23 cellular contexts compared by ENCODE assay signal in genomic region chr16:49742428-49743205, GRCh38.
DNase-seq lines count a peak whose midpoint lies in the region; ATAC-seq, FAIRE-seq and TF ChIP-seq lines count a peak whose summit lies in the region.
"Had no signal": no experiment of that assay in that cellular context is flagged by ENCODE, and none has a peak within 500 bp of the region (broad histone marks: within the 10 kb centered on the region; RNA-seq: fewer than 3 reads in every experiment).

No MANE protein-coding gene starts in this region.

- TF ChIP-seq RAD21 in HepG2 (CRISPR knock-in tag; IDR thresholded peaks at IDR 0.05), result no peak

- H2AFZ ChIP-seq in HepG2 (ENCODE audit: low read length), result no peak overlapping the region

- H3K4me3 ChIP-seq in HepG2 (replicated peaks in 1 of 3; ENCODE audit: insufficient read depth in 1 of 3, low read depth in 2 of 3, low read length in 3 of 3) (no peak overlapping the region), right lobe of liver (no peak overlapping the region)
- H3K4me3 ChIP-seq: BLaER1, HAP-1 had no signal

- intact Hi-C loops in HepG2 (cut with micrococcal nuclease; ENCODE audit: unreplicated experiment), result no loop called here
- intact Hi-C loops in right lobe of liver (cut with DNase I), result no loop called here

- TF ChIP-seq EP300 in HepG2 (IDR thresholded peaks at IDR 0.05; ENCODE audit: low read depth in 2 of 2, low read length in 2 of 2), result no peak
- TF ChIP-seq EP300 in HepG2 (CRISPR knock-in tag; IDR thresholded peaks at IDR 0.05; ENCODE audit: borderline replicate concordance), result no peak

- H4K20me1 ChIP-seq in HepG2 (ENCODE audit: insufficient read depth, low read length), result peaks cover 3% of the 10 kb centered on the region; the same call in 1 of the 2 replicates
- H4K20me1 ChIP-seq: BLaER1 had no signal

- no peak for FAIRE-seq in HepG2 (lab: Jason Lieb, UNC)

- H3K27ac Mint-ChIP-seq in nephron (peak overlapping the region; percentile 70 to 91 (median 90)), type B pancreatic cell (peak overlapping the region; percentile 1)
- H3K27ac Mint-ChIP-seq: CD4-positive, CD25-positive, alpha-beta regulatory T cell had no signal

- H3K4me1 ChIP-seq in HepG2 (ENCODE audit: insufficient read depth, low read length) (no peaks in the 10 kb centered on the region), right lobe of liver (no peaks in the 10 kb centered on the region)
- H3K4me1 ChIP-seq: HAP-1 had no signal

- H3K4me3 Mint-ChIP-seq in nephron (peak overlapping the region in 1 of 3 experiments; percentile 51), type B pancreatic cell (peak overlapping the region; percentile 23)
- H3K4me3 Mint-ChIP-seq: CD4-positive, CD25-positive, alpha-beta regulatory T cell had no signal

- H3K27me3 Mint-ChIP-seq in nephron (ENCODE audit: low read depth) (peaks cover 4% of the 10 kb centered on the region), type B pancreatic cell (peaks cover 2% of the 10 kb centered on the region)

- no peak overlapping the region for H3K4me2 ChIP-seq in HepG2 (ENCODE audit: low read depth, low read length)
- H3K4me2 ChIP-seq: BLaER1 had no signal

- no peak for ATAC-seq in HepG2
- ATAC-seq in right lobe of liver, result no peak
- no peak for ATAC-seq in GM18909 (IDR thresholded peaks at IDR 0.05; ENCODE audit: poor library complexity, unreplicated experiment)

- POLR2A ChIA-PET in HepG2 (lab: Yijun Ruan, JAX), result no interaction called here

- H3K9me3 Mint-ChIP-seq in nephron (no peaks in the 10 kb centered on the region), type B pancreatic cell (no peaks in the 10 kb centered on the region)
- H3K9me3 Mint-ChIP-seq: CD4-positive, CD25-positive, alpha-beta regulatory T cell had no signal

- H3K79me2 ChIP-seq in HepG2 (ENCODE audit: insufficient read depth, low read length), result no peaks in the 10 kb centered on the region

- no peaks in the 10 kb centered on the region for H3K9me3 ChIP-seq in HepG2 (ENCODE audit: low read length)
- no peaks in the 10 kb centered on the region for H3K9me3 ChIP-seq in right lobe of liver
- H3K9me3 ChIP-seq: BLaER1, HAP-1 had no signal

- H3K4me1 Mint-ChIP-seq in nephron (peaks cover 50% of the 10 kb centered on the region), type B pancreatic cell (ENCODE audit: unreplicated experiment) (peaks cover 47% of the 10 kb centered on the region)
- H3K4me1 Mint-ChIP-seq: CD4-positive, CD25-positive, alpha-beta regulatory T cell had no signal

- DNase-seq in HepG2 (ENCODE audit: low spot score), result no peak
- no peak for DNase-seq in right lobe of liver
- peak; percentile 23 for DNase-seq in astrocyte of the hippocampus (ENCODE audit: low read depth, low spot score)
- no peak for DNase-seq in type B pancreatic cell (ENCODE audit: extremely low spot score, unreplicated experiment)
- no peak for DNase-seq in superior temporal gyrus (ENCODE audit: extremely low spot score)
- DNase-seq in SIG-M5 treated with dmso at 0.1 percent for 504 hours (lab: John Stamatoyannopoulos, UW; ENCODE audit: unreplicated experiment), result no peak
- DNase-seq: CD4-positive, CD25-positive, alpha-beta regulatory T cell; DMS153; DND-41; Kasumi-1; NCI-H1092 treated with DMSO at 0.1 percent for 48 hours; NCI-H1436 treated with DMSO at 0.1 percent for 48 hours; NCI-H187 treated with DMSO at 0.1 percent for 48 hours; NCI-H2171 treated with DMSO at 0.1 percent for 48 hours; NCI-H446; NCI-H524 treated with DMSO at 0.1 percent for 48 hours; NCI-H774; Right ventricle myocardium superior; RPMI8226 had no signal

- in situ Hi-C loops in HepG2 (cut with HindIII; ENCODE audit: extremely low pct_ligation_motif_present, low pct_unique_long_range_greater_than_20kb), result no loop called here

- no peak overlapping the region for H3K9ac ChIP-seq in HepG2 (ENCODE audit: insufficient read depth, low read depth, low read length)
- H3K9ac ChIP-seq: BLaER1 had no signal

- no peaks in the 10 kb centered on the region for H3K36me3 Mint-ChIP-seq in nephron (ENCODE audit: low read depth)
- no peaks in the 10 kb centered on the region for H3K36me3 Mint-ChIP-seq in type B pancreatic cell
- H3K36me3 Mint-ChIP-seq: CD4-positive, CD25-positive, alpha-beta regulatory T cell had no signal

- TF ChIP-seq POLR2A in HepG2 (IDR thresholded peaks at IDR 0.05; ENCODE audit: insufficient read depth in 1 of 2, low read depth in 2 of 2, low read length in 2 of 2) (no peak), right lobe of liver (IDR thresholded peaks at IDR 0.05) (no peak)

- CTCF ChIA-PET in HepG2 (lab: Yijun Ruan, JAX; ENCODE audit: low intra/inter-chr PET ratio, low total read pairs), result no interaction called here

- H3K27ac ChIP-seq in HepG2 (ENCODE audit: extremely low read length, insufficient read depth, low read length), result no peak overlapping the region
- H3K27ac ChIP-seq in right lobe of liver, result no peak overlapping the region
- H3K27ac ChIP-seq: BLaER1 had no signal

- TF ChIP-seq CTCF in HepG2 (CRISPR knock-in tag; IDR thresholded peaks at IDR 0.05), result no peak
- TF ChIP-seq CTCF in right lobe of liver (IDR thresholded peaks at IDR 0.05), result no peak
- TF ChIP-seq CTCF in nephron (IDR thresholded peaks at IDR 0.05; ENCODE audit: unreplicated experiment in 3 of 3), result no peak
- TF ChIP-seq CTCF in type B pancreatic cell (conservative IDR thresholded peaks at IDR 0.05), result no peak

- no TSS peak for BruUV-seq in HepG2 (replicated peaks; lab: Mats Ljungman, UMichigan)

- H3K27me3 ChIP-seq in HepG2 (ENCODE audit: control insufficient read depth in 1 of 2, insufficient read depth in 2 of 2, low read length in 2 of 2), result peaks cover 4 to 38% of the 10 kb centered on the region in 2 experiments; a peak in 4 of 5 replicates
- no peaks in the 10 kb centered on the region for H3K27me3 ChIP-seq in right lobe of liver
- H3K27me3 ChIP-seq: BLaER1 had no signal

- H3K36me3 ChIP-seq in HepG2 (replicated peaks in 1 of 2; ENCODE audit: control insufficient read depth in 1 of 2, insufficient read depth in 2 of 2, low read length in 2 of 2), result no peaks in the 10 kb centered on the region
- H3K36me3 ChIP-seq in right lobe of liver, result no peaks in the 10 kb centered on the region
- H3K36me3 ChIP-seq: BLaER1, HAP-1 had no signal

- 41% methylated on average over 19 of the region's 19 CpGs for WGBS in HepG2 (ENCODE audit: low lambda C conversion rate)
- WGBS in right lobe of liver (ENCODE audit: insufficient coverage, low coverage, low lambda C conversion rate, missing lambda C conversion rate), result 66% methylated on average over 10 of the region's 19 CpGs

TF ChIP-seq in HepG2, 621 proteins besides CTCF, POLR2A, EP300 and RAD21:
- no peak for TF ChIP-seq ZNF543 (CRISPR knock-in tag; IDR thresholded peaks at IDR 0.05)
- TF ChIP-seq ZNF768 (CRISPR knock-in tag; IDR thresholded peaks at IDR 0.05), result peak; percentile 91
TF ChIP-seq in HepG2: peak in this region for 1.
